22 cellular contexts compared by ENCODE assay signal in genomic region chr16:31435341-31436220, GRCh38. TPM values are rescaled to one million over a fixed set of nuclear protein-coding genes. Genes with fewer than 3 reads are reported as not detected.
"Had no signal": no experiment of that assay in that cellular context is flagged by ENCODE, and none has a peak within 500 bp of the region (broad histone marks: within the 10 kb centered on the region; RNA-seq: fewer than 3 reads in every experiment).

No MANE protein-coding gene starts in this region.

- H3K27me3 ChIP-seq: adrenal gland, esophagus muscularis mucosa, tibial artery, vagina had no signal

- ATAC-seq: activated CD4-positive, CD25-positive, alpha-beta regulatory T cell treated with anti-CD3 and anti-CD28 coated beads, Interleukin-2, amount 50 U/mL, for 24 hours; activated T-helper 17 cell treated with anti-CD3 and anti-CD28 coated beads, Interleukin-2, amount 50 U/mL, for 72 hours; left ventricle myocardium superior; naive thymus-derived CD8-positive, alpha-beta T cell had no signal

- DNase-seq: activated CD4-positive, alpha-beta T cell treated with anti-CD3 and anti-CD28 coated beads, Interleukin-2, amount 50 U/mL, for 4 hours; activated naive CD4-positive, alpha-beta T cell treated with anti-CD3 and anti-CD28 coated beads, Interleukin-2, amount 50 U/mL, for 16 hours; adrenal gland; hippocampal formation; kidney glomerular epithelial cell; left ventricle myocardium superior; mesenchymal stem cell; naive thymus-derived CD8-positive, alpha-beta T cell; occipital lobe; small intestine; stimulated activated CD4-positive, alpha-beta T cell treated with anti-CD3 and anti-CD28 coated beads, Interleukin-4, amount 100 ng/mL, for 24 hours; stimulated activated naive CD4-positive, alpha-beta T cell had no signal

- H3K9me3 ChIP-seq: adrenal gland, esophagus muscularis mucosa, prostate gland, tibial artery, vagina had no signal

- H3K4me3 ChIP-seq: adrenal gland, esophagus muscularis mucosa, prostate gland, tibial artery, vagina had no signal

- H3K4me1 ChIP-seq: adrenal gland, prostate gland, tibial artery, vagina had no signal

- H3K27ac ChIP-seq: adrenal gland, esophagus muscularis mucosa, prostate gland, tibial artery, vagina had no signal

- H3K36me3 ChIP-seq: adrenal gland, prostate gland, vagina had no signal

RNA-seq across cellular contexts. Expression of gene COX6A2, which starts 7.4 kb away (rescaled TPM):
- total RNA-seq: activated T-helper 17 cell treated with anti-CD3 and anti-CD28 coated beads, Interleukin-2, amount 50 U/mL, for 72 hours; adrenal gland; naive thymus-derived CD8-positive, alpha-beta T cell; occipital lobe; subcutaneous adipose tissue; T-helper 2 cell treated with Interferon-gamma antibody and Interleukin-4, amounts not matched to agents 100 ng/mL and 5 ng/mL, for 36 hours; vagina had no signal
- polyA plus RNA-seq: naive thymus-derived CD8-positive, alpha-beta T cell had no signal

RNA-seq across cellular contexts. Expression of gene ITGAD, which starts 42.4 kb away (rescaled TPM):
- total RNA-seq: activated T-helper 17 cell treated with anti-CD3 and anti-CD28 coated beads, Interleukin-2, amount 50 U/mL, for 72 hours; cardiac septum; left ventricle myocardium superior; naive thymus-derived CD8-positive, alpha-beta T cell; occipital lobe; prostate gland; right cardiac atrium; vagina had no signal
- polyA plus RNA-seq: right cardiac atrium had no signal
